ENCODE assay signal across 21 cellular contexts in genomic region chr2:27390822-27391679, GRCh38. TPM values are rescaled to one million over a fixed set of nuclear protein-coding genes. Genes with fewer than 3 reads are reported as not detected.
A peak's percentile ranks its signal among the peaks of the same experiment; 100 is the strongest.
DNase-seq lines count a peak whose midpoint lies in the region; ATAC-seq and TF ChIP-seq lines count a peak whose summit lies in the region.
"Had no signal": no experiment of that assay in that cellular context is flagged by ENCODE, and none has a peak within 500 bp of the region (broad histone marks: within the 10 kb centered on the region; RNA-seq: fewer than 3 reads in every experiment).

No MANE protein-coding gene starts in this region.

- no peak overlapping the region for H3K4me3 ChIP-seq in A673 (ENCODE audit: low read depth, low read length, poor library complexity, severe bottlenecking)
- peak overlapping the region; percentile 73 for H3K4me3 ChIP-seq in CD4-positive, CD25-positive, alpha-beta regulatory T cell (ENCODE audit: low read depth, low read length)
- H3K4me3 ChIP-seq: adrenal gland, coronary artery, lower lobe of right lung, tibial nerve had no signal

- H3K36me3 ChIP-seq in A673 (ENCODE audit: insufficient read depth, low read length, poor library complexity, severe bottlenecking) = peaks cover 7% of the 10 kb centered on the region
- peaks cover 4% of the 10 kb centered on the region for H3K36me3 ChIP-seq in CD4-positive, CD25-positive, alpha-beta regulatory T cell (ENCODE audit: control insufficient read depth, insufficient read depth, low read length)

- peak overlapping the region; percentile 99 for H3K27ac Mint-ChIP-seq in CD4-positive, CD25-positive, alpha-beta regulatory T cell
- H3K27ac Mint-ChIP-seq in activated CD8-positive, alpha-beta T cell treated with anti-CD3 and anti-CD28 coated beads for 36 hours = peak overlapping the region; percentile 69
- H3K27ac Mint-ChIP-seq in immature natural killer cell = peak overlapping the region; percentile 86 to 96 (median 92)

- TF ChIP-seq CTCF in A673 (conservative IDR thresholded peaks at IDR 0.05; ENCODE audit: low read depth, low read length) = no peak
- TF ChIP-seq CTCF in activated CD8-positive, alpha-beta T cell treated with anti-CD3 and anti-CD28 coated beads for 36 hours (IDR thresholded peaks at IDR 0.05) = no peak

- H3K36me3 Mint-ChIP-seq in CD4-positive, CD25-positive, alpha-beta regulatory T cell = peaks cover 12% of the 10 kb centered on the region
- H3K36me3 Mint-ChIP-seq in activated CD8-positive, alpha-beta T cell treated with anti-CD3 and anti-CD28 coated beads for 36 hours (ENCODE audit: low read depth) = peaks cover 29% of the 10 kb centered on the region
- no peaks in the 10 kb centered on the region for H3K36me3 Mint-ChIP-seq in immature natural killer cell

- H3K27me3 Mint-ChIP-seq in CD4-positive, CD25-positive, alpha-beta regulatory T cell = no peaks in the 10 kb centered on the region
- no peaks in the 10 kb centered on the region for H3K27me3 Mint-ChIP-seq in activated CD8-positive, alpha-beta T cell treated with anti-CD3 and anti-CD28 coated beads for 36 hours
- H3K27me3 Mint-ChIP-seq in immature natural killer cell (ENCODE audit: low read depth in 3 of 3) = peaks cover 7 to 10% (median 10%) of the 10 kb centered on the region in 3 donors

- peaks cover 14 to 51% (median 33%) of the 10 kb centered on the region in 4 donors for H3K4me1 Mint-ChIP-seq in CD4-positive, CD25-positive, alpha-beta regulatory T cell
- peaks cover 21% of the 10 kb centered on the region for H3K4me1 Mint-ChIP-seq in activated CD8-positive, alpha-beta T cell treated with anti-CD3 and anti-CD28 coated beads for 36 hours (ENCODE audit: low read depth)
- H3K4me1 Mint-ChIP-seq in immature natural killer cell = peaks cover 29 to 38% of the 10 kb centered on the region in 2 donors

- H3K27me3 ChIP-seq in A673 (replicated peaks; ENCODE audit: insufficient read depth, low read depth, low read length, poor library complexity) = no peaks in the 10 kb centered on the region
- no peaks in the 10 kb centered on the region for H3K27me3 ChIP-seq in CD4-positive, CD25-positive, alpha-beta regulatory T cell (ENCODE audit: control insufficient read depth, insufficient read depth, low read length)
- H3K27me3 ChIP-seq: adrenal gland, brain microvascular endothelial cell, tibial nerve had no signal

- no peak overlapping the region for H3K27ac ChIP-seq in A673 (ENCODE audit: low read depth, low read length, poor library complexity, severe bottlenecking)
- H3K27ac ChIP-seq in CD4-positive, CD25-positive, alpha-beta regulatory T cell (ENCODE audit: insufficient read depth, low read length, poor library complexity, severe bottlenecking) = peak overlapping the region; percentile 87
- H3K27ac ChIP-seq: adrenal gland, brain microvascular endothelial cell, coronary artery, lower lobe of right lung, tibial nerve had no signal

- CTCF ChIA-PET in A673 (lab: Charles Lee) = no interaction called here
- CTCF ChIA-PET in activated CD8-positive, alpha-beta T cell treated with anti-CD3 and anti-CD28 coated beads for 36 hours (lab: Charles Lee) = no interaction called here

- intact Hi-C loops in A673 (cut with micrococcal nuclease; ENCODE audit: unreplicated experiment) = no loop called here
- intact Hi-C loops in activated CD8-positive, alpha-beta T cell treated with anti-CD3 and anti-CD28 coated beads for 36 hours (cut with micrococcal nuclease) = no loop called here

- DNase-seq in A673 (ENCODE audit: low spot score) (no peak), immature natural killer cell (peak; percentile 70 to 76 (median 70)), cortex of kidney (lab: John Stamatoyannopoulos, UW) (no peak), SIG-M5 (lab: John Stamatoyannopoulos, UW) (no peak), UCSD-AML1 (lab: John Stamatoyannopoulos, UW; ENCODE audit: unreplicated experiment) (no peak)
- DNase-seq in CD4-positive, CD25-positive, alpha-beta regulatory T cell = peak; percentile 17 to 88 (median 85)
- no peak for DNase-seq in activated CD8-positive, alpha-beta T cell treated with anti-CD3 and anti-CD28 coated beads for 36 hours
- DNase-seq: activated CD4-positive, alpha-beta T cell treated with anti-CD3 and anti-CD28 coated beads for 1 hour; adrenal gland; brain microvascular endothelial cell; COR-L47; DMS79 treated with DMSO at 0.1 percent for 48 hours; Karpas-422; lower lobe of right lung; NCI-H1694; NCI-H774; occipital lobe; stimulated activated CD4-positive, alpha-beta T cell treated with anti-CD3 and anti-CD28 coated beads, Interleukin-4, amount 100 ng/mL, for 1 hour; stimulated activated naive CD4-positive, alpha-beta T cell treated with Interleukin-2 at 50 U/mL for 16 hours had no signal

- peak overlapping the region; percentile 71 to 87 (median 80) for H3K4me3 Mint-ChIP-seq in CD4-positive, CD25-positive, alpha-beta regulatory T cell
- no peak overlapping the region for H3K4me3 Mint-ChIP-seq in activated CD8-positive, alpha-beta T cell treated with anti-CD3 and anti-CD28 coated beads for 36 hours
- peak overlapping the region; percentile 54 to 77 (median 67) for H3K4me3 Mint-ChIP-seq in immature natural killer cell

- H3K9me3 ChIP-seq in A673 (ENCODE audit: low read depth, low read length, poor library complexity, severe bottlenecking) = no peaks in the 10 kb centered on the region
- H3K9me3 ChIP-seq in CD4-positive, CD25-positive, alpha-beta regulatory T cell (ENCODE audit: control insufficient read depth in 2 of 2, low read length in 2 of 2) = no peaks in the 10 kb centered on the region
- H3K9me3 ChIP-seq: adrenal gland, lower lobe of right lung, tibial nerve had no signal

- BruUV-seq in A673 (replicated peaks; lab: Mats Ljungman, UMichigan) = TSS peak; percentile 27

- POLR2A ChIA-PET in A673 (lab: Charles Lee; ENCODE audit: low non-redundant PET) = no interaction called here
- POLR2A ChIA-PET in activated CD8-positive, alpha-beta T cell treated with anti-CD3 and anti-CD28 coated beads for 36 hours (lab: Charles Lee) = interaction anchor here (1.2 kb wide), 1 partner anchor 13 kb away, joined by 3 read pairs; no protein-coding TSS in a partner anchor

- H3K9me3 Mint-ChIP-seq in CD4-positive, CD25-positive, alpha-beta regulatory T cell = no peaks in the 10 kb centered on the region
- no peaks in the 10 kb centered on the region for H3K9me3 Mint-ChIP-seq in activated CD8-positive, alpha-beta T cell treated with anti-CD3 and anti-CD28 coated beads for 36 hours
- no peaks in the 10 kb centered on the region for H3K9me3 Mint-ChIP-seq in immature natural killer cell

- peak; percentile 78 for ATAC-seq in CD4-positive, CD25-positive, alpha-beta regulatory T cell (ENCODE audit: low read depth in 2 of 2)
- peak; percentile 42 for ATAC-seq in activated CD8-positive, alpha-beta T cell treated with anti-CD3 and anti-CD28 coated beads for 36 hours
- ATAC-seq: lower lobe of right lung had no signal

- no peaks in the 10 kb centered on the region for H3K4me1 ChIP-seq in A673 (ENCODE audit: insufficient read depth, low read length, poor library complexity, severe bottlenecking)
- H3K4me1 ChIP-seq in CD4-positive, CD25-positive, alpha-beta regulatory T cell (ENCODE audit: control insufficient read depth, insufficient read depth, low read length, poor library complexity, severe bottlenecking) = peaks cover 29% of the 10 kb centered on the region
- H3K4me1 ChIP-seq: adrenal gland, tibial nerve had no signal

RNA-seq across cellular contexts. Expression of gene ZNF513, which starts 10.5 kb away (rescaled TPM):
- total RNA-seq in A673 (2021) = 21.3 and 22.3 TPM in 2 replicates
- 20.9 TPM for total RNA-seq in CD4-positive, CD25-positive, alpha-beta regulatory T cell
- polyA plus RNA-seq in CD4-positive, CD25-positive, alpha-beta regulatory T cell = 1 to 10 TPM; 1.4 to 4.9 (median 3.5) TPM
- 1 to 10 TPM; 6.8 to 7.2 TPM for total RNA-seq in activated CD8-positive, alpha-beta T cell treated with anti-CD3 and anti-CD28 coated beads for 36 hours
- polyA plus RNA-seq in immature natural killer cell = 1 to 10 TPM; 2.2 to 6.3 (median 2.7) TPM

RNA-seq across cellular contexts. Expression of gene PPM1G, which starts 18.3 kb away (rescaled TPM):
- total RNA-seq in A673 (2021) = 147 and 155 TPM in 2 replicates
- 73.7 TPM for total RNA-seq in CD4-positive, CD25-positive, alpha-beta regulatory T cell
- polyA plus RNA-seq in CD4-positive, CD25-positive, alpha-beta regulatory T cell = 100 to 1,000 TPM; 116 to 144 (median 118) TPM
- 100 to 1,000 TPM; 138 to 142 TPM for total RNA-seq in activated CD8-positive, alpha-beta T cell treated with anti-CD3 and anti-CD28 coated beads for 36 hours
- 100 to 1,000 TPM in 2 of 3 donors, 10 to 100 TPM in 1; 71.3 to 116 (median 104) TPM for polyA plus RNA-seq in immature natural killer cell

RNA-seq across cellular contexts. Expression of gene SNX17, which starts 20.6 kb away (rescaled TPM):
- total RNA-seq in A673 (2021) = 109 and 110 TPM in 2 replicates
- total RNA-seq in CD4-positive, CD25-positive, alpha-beta regulatory T cell = 85.5 TPM
- polyA plus RNA-seq in CD4-positive, CD25-positive, alpha-beta regulatory T cell = 100 to 1,000 TPM; 224 to 262 (median 243) TPM
- 10 to 100 TPM; 74.5 to 82.3 TPM for total RNA-seq in activated CD8-positive, alpha-beta T cell treated with anti-CD3 and anti-CD28 coated beads for 36 hours
- 100 to 1,000 TPM; 236 to 321 (median 261) TPM for polyA plus RNA-seq in immature natural killer cell

RNA-seq across cellular contexts. Expression of gene EIF2B4, which starts 20.9 kb away (rescaled TPM):
- 68.8 and 74.7 TPM in 2 replicates for total RNA-seq in A673 (2021)
- 33.2 TPM for total RNA-seq in CD4-positive, CD25-positive, alpha-beta regulatory T cell
- 10 to 100 TPM; 27.3 to 38.8 (median 34.5) TPM for polyA plus RNA-seq in CD4-positive, CD25-positive, alpha-beta regulatory T cell
- 10 to 100 TPM; 29.2 to 30.4 TPM for total RNA-seq in activated CD8-positive, alpha-beta T cell treated with anti-CD3 and anti-CD28 coated beads for 36 hours
- polyA plus RNA-seq in immature natural killer cell = 10 to 100 TPM; 21.3 to 33.1 (median 24.7) TPM

RNA-seq across cellular contexts. Expression of gene GTF3C2, which starts 34.5 kb away (rescaled TPM):
- 85.7 and 89.3 TPM in 2 replicates for total RNA-seq in A673 (2021)
- total RNA-seq in CD4-positive, CD25-positive, alpha-beta regulatory T cell = 52.8 TPM
- polyA plus RNA-seq in CD4-positive, CD25-positive, alpha-beta regulatory T cell = 10 to 100 TPM; 27.5 to 45.8 (median 35.3) TPM
- 10 to 100 TPM; 57.6 to 63.6 TPM for total RNA-seq in activated CD8-positive, alpha-beta T cell treated with anti-CD3 and anti-CD28 coated beads for 36 hours
- polyA plus RNA-seq in immature natural killer cell = 10 to 100 TPM; 22.1 to 43.7 (median 34.7) TPM

Comparison
In these comparisons a context has a peak if more than half of its experiments do, and no peak if none do; other contexts are left out.
1. DNase-seq: peak in CD4-positive, CD25-positive, alpha-beta regulatory T cell (3 of 3) and immature natural killer cell (3 of 3); none in A673 (single experiment), activated CD8-positive, alpha-beta T cell treated with anti-CD3 and anti-CD28 coated beads for 36 hours (single experiment), cortex of kidney (single experiment), SIG-M5 (single experiment) and UCSD-AML1 (single experiment).
2. Peak in every context shown above with its lines, with median percentiles within 50 percentile points of each other: H3K27ac Mint-ChIP-seq.